12 cellular contexts compared by ENCODE assay signal in genomic region chr1:192907545-192908243, GRCh38.
DNase-seq lines count a peak whose midpoint lies in the region; ATAC-seq, FAIRE-seq and TF ChIP-seq lines count a peak whose summit lies in the region.
"Had no signal": no experiment of that assay in that cellular context is flagged by ENCODE, and none has a peak within 500 bp of the region (broad histone marks: within the 10 kb centered on the region; RNA-seq: fewer than 3 reads in every experiment).

No MANE protein-coding gene starts in this region.

- DNase-seq in EL (peak; percentile 31), astrocyte of the spinal cord (ENCODE audit: low read depth, low spot score) (peak; percentile 64), NCI-H2227 (lab: John Stamatoyannopoulos, UW; ENCODE audit: unreplicated experiment) (no peak), NCI-H345 treated with DMSO at 0.1 percent for 48 hours (lab: John Stamatoyannopoulos, UW; ENCODE audit: unreplicated experiment) (no peak), RCC 7860 (ENCODE audit: low spot score) (no peak)
- DNase-seq in NK-92 treated with Interleukin-12 subunit alpha and Interleukin-12 subunit beta, amount 100 ng/mL, for 24 hours (lab: John Stamatoyannopoulos, UW) = no peak
- DNase-seq: activated CD4-positive, alpha-beta T cell treated with anti-CD3 and anti-CD28 coated beads, Interleukin-2, amount 10 ng/mL, durations not matched to agents 24 days and 14 days; CD4-positive, alpha-beta T cell; nucleus accumbens had no signal

- no peak overlapping the region for H3K9ac ChIP-seq in muscle layer of colon (ENCODE audit: low read length)

- peak overlapping the region; percentile 54 for H3K27ac ChIP-seq in muscle layer of colon (ENCODE audit: low read depth, low read length)
- H3K27ac ChIP-seq: body of pancreas had no signal

- no peaks in the 10 kb centered on the region for H3K36me3 ChIP-seq in muscle layer of colon (ENCODE audit: insufficient read depth, low read length)

- in situ Hi-C loops in astrocyte of the spinal cord (cut with HindIII; ENCODE audit: low sequenced_read_pairs) = no loop called here

- peak; percentile 48 for ATAC-seq in HG03108 (IDR thresholded peaks at IDR 0.05; ENCODE audit: unreplicated experiment)
- ATAC-seq: body of pancreas had no signal

- H3K4me3 ChIP-seq in astrocyte of the spinal cord (ENCODE audit: low read depth, low read length) (no peak overlapping the region), muscle layer of colon (ENCODE audit: low read depth in 1 of 2, low read length in 2 of 2) (no peak overlapping the region)
- H3K4me3 ChIP-seq: body of pancreas had no signal

- FAIRE-seq in RCC 7860 (lab: Jason Lieb, UNC) = no peak

- TF ChIP-seq CTCF in astrocyte of the spinal cord (IDR thresholded peaks at IDR 0.05; ENCODE audit: low read depth, low read length) = no peak

- H3K4me1 ChIP-seq in muscle layer of colon (ENCODE audit: insufficient read depth, low read length) = peaks cover 12% of the 10 kb centered on the region

- H3K9me3 ChIP-seq in muscle layer of colon (ENCODE audit: low read length) = no peaks in the 10 kb centered on the region
- H3K9me3 ChIP-seq: body of pancreas had no signal

- no peaks in the 10 kb centered on the region for H3K27me3 ChIP-seq in muscle layer of colon (ENCODE audit: control insufficient read depth in 1 of 2, insufficient read depth in 2 of 2, low read length in 2 of 2)
- H3K27me3 ChIP-seq: body of pancreas had no signal

Comparison
In these comparisons a context has a peak if more than half of its experiments do, and no peak if none do; other contexts are left out.
1. DNase-seq: peak in EL (single experiment) and astrocyte of the spinal cord (single experiment); none in NCI-H2227 (single experiment), NK-92 treated with Interleukin-12 subunit alpha and Interleukin-12 subunit beta, amount 100 ng/mL, for 24 hours (single experiment), NCI-H345 treated with DMSO at 0.1 percent for 48 hours (single experiment) and RCC 7860 (single experiment).